In genomic region chr16:80314042-80314441, GRCh38 we compare ENCODE assay signal across 8 cellular contexts.
"Had no signal": no experiment of that assay in that cellular context is flagged by ENCODE, and none has a peak within 500 bp of the region (broad histone marks: within the 10 kb centered on the region; RNA-seq: fewer than 3 reads in every experiment).

No MANE protein-coding gene starts in this region.

- H3K4me3 Mint-ChIP-seq: HFFc6 had no signal

- H3K4me1 ChIP-seq: HAP-1 had no signal

- H3K9ac ChIP-seq: GM23248 had no signal

- ATAC-seq: HCT116 had no signal

- H3K9me3 ChIP-seq: HAP-1 had no signal

- DNase-seq: GM23248, GOT3, H7, HFFc6, IMR-90 had no signal

- H3K36me3 ChIP-seq: HAP-1 had no signal

- H3K4me3 ChIP-seq: GM23248, HAP-1 had no signal

- H3K27ac ChIP-seq: GM23248, HL-60 had no signal

- H3K9me3 Mint-ChIP-seq: HFFc6 had no signal

- H2AFZ ChIP-seq: GM23248 had no signal

- H3K27ac Mint-ChIP-seq: HFFc6 had no signal
